Comparison of ENCODE assay signal across 8 cellular contexts in the genomic region with DNA sequence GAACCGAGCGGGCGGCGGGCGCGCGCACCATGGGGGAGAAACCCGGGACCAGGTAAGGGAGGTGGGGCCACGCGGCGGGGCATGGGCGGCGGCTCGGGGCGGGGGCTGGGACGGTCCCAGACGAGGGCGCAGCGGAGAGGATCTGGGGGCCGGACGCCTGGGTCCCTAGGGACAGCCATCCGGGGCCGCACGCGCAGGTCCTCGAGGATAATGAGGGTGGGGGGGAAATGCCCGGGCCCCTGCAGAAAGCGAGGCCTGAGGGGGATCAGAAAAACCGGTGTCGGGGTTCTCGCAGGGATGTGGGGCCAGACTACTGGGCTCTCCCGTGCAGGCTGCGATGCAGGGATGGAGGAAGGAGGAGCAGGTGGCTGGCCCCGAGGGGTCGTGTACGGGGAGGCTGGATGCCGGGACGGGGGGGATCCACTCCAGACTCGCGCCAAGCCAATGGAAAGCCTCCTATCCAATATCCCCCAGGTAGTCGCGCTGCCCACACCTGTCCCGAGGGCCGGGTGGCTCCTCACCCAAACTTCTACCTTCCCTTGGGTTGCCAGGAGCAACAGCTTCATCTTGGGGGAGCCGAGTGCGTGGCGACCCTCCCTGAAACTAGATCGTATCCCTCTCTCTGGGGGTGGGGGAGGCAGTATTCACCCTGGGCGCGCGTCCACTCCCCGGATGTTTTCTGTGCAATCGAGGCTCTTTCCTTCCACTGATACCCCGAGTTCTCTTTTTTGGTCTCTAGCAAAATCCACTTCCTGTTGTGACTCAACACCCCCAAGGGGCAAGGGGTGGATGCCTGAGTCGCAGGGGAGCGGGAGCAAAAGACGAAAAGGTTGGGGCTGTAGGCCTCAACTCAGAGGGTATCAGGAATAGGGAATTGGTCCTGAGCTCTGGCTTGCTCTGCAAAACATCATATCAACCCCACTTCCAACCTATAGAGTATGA. TPM values are rescaled to one million over a fixed set of nuclear protein-coding genes. Genes with fewer than 3 reads are reported as not detected.
A peak's percentile ranks its signal among the peaks of the same experiment; 100 is the strongest.
DNase-seq lines count a peak whose midpoint lies in the region; ATAC-seq and TF ChIP-seq lines count a peak whose summit lies in the region.

No MANE protein-coding gene starts in this region.

- H3K79me2 ChIP-seq in PC-3 (ENCODE audit: low read length): peaks cover 19% of the 10 kb centered on the region

- H3K4me3 ChIP-seq in PC-3 (ENCODE audit: low read length) (peak overlapping the region; percentile 74), skeletal muscle cell (ENCODE audit: low read depth, low read length) (peak overlapping the region; percentile 61)

- intact Hi-C loops in PC-3 (cut with micrococcal nuclease) (loop anchor here (1.0 kb wide), 1 partner anchor 20 kb away; the partner anchor contains the start of gene MED11), left cardiac atrium (cut with DNase I) (loop anchor here in 1 of 2 donors (5.0 kb wide), 1 partner anchor 191 kb away; the partner anchor contains the start of gene CHRNE)

- no peaks in the 10 kb centered on the region for H3K27me3 ChIP-seq in PC-3 (ENCODE audit: low read length)

- no peaks in the 10 kb centered on the region for H3F3A ChIP-seq in PC-3 (ENCODE audit: low read length, unreplicated experiment)

- POLR2A ChIA-PET in PC-3 (lab: Charles Lee; ENCODE audit: unreplicated experiment): no interaction called here

- ATAC-seq in PC-3: no peak
- ATAC-seq in left cardiac atrium: peak in 1 of 2 donors; percentile 2
- ATAC-seq in GM19324 (IDR thresholded peaks at IDR 0.05; ENCODE audit: low FRiP score, unreplicated experiment): no peak

- peak overlapping the region; percentile 77 for H2AFZ ChIP-seq in PC-3 (ENCODE audit: low read length)

- peak overlapping the region; percentile 86 for H3K4me2 ChIP-seq in PC-3 (ENCODE audit: low read length)

- DNase-seq in NCI-H1417 (lab: John Stamatoyannopoulos, UW) (peak in 2 of 3 experiments; percentile 18 to 24), NCI-H1417 treated with DMSO at 0.1 percent for 48 hours (lab: John Stamatoyannopoulos, UW) (no peak), PC-3 (no peak), left cardiac atrium (peak; percentile 36), skeletal muscle cell (ENCODE audit: low read depth) (no peak), COLO829 (ENCODE audit: low spot score) (no peak)
- DNase-seq in activated naive CD4-positive, alpha-beta T cell treated with Interleukin-2 at 50 U/mL for 16 hours: peak; percentile 47

- no peaks in the 10 kb centered on the region for H4K20me1 ChIP-seq in PC-3 (ENCODE audit: low read length)

- peaks cover 10% of the 10 kb centered on the region for H3K4me1 ChIP-seq in PC-3 (ENCODE audit: insufficient read depth, low read length)

- peak overlapping the region; percentile 66 for H3K9ac ChIP-seq in PC-3 (ENCODE audit: low read length)

- H3K36me3 ChIP-seq in PC-3 (ENCODE audit: low read depth, low read length): no peaks in the 10 kb centered on the region

- H3K9me3 ChIP-seq in PC-3 (ENCODE audit: low read length): no peaks in the 10 kb centered on the region

- CTCF ChIA-PET in PC-3 (lab: Charles Lee): interaction anchor here (0.7 to 1.4 kb wide), 4 partner anchors 11 to 79 kb away, joined by 3 to 8 read pairs (median 6); partner anchors contain the start of gene MED11

- H3K9me2 ChIP-seq in PC-3 (replicated peaks; ENCODE audit: low read length): no peaks in the 10 kb centered on the region

- H3K27ac ChIP-seq in PC-3 (ENCODE audit: low read length): peak overlapping the region; percentile 60; the same call in 1 of the 2 replicates

- TSS peak; percentile 29 for BruUV-seq in PC-3 (replicated peaks; lab: Mats Ljungman, UMichigan)

- TF ChIP-seq CTCF in PC-3 (conservative IDR thresholded peaks at IDR 0.05; ENCODE audit: low read depth, low read length): no peak

RNA-seq across cellular contexts. Expression of gene ARRB2, which starts 0.5 kb away (rescaled TPM):
- total RNA-seq in PC-3 (2014; rRNA removed) (22.2 and 28.1 TPM in 2 replicates), left cardiac atrium (10 to 100 TPM; 30.7 to 43.5 TPM)

RNA-seq across cellular contexts. Expression of gene PELP1, which starts 7.0 kb away (rescaled TPM):
- 35.1 and 37.6 TPM in 2 replicates for total RNA-seq in PC-3 (2014; rRNA removed)
- total RNA-seq in left cardiac atrium: 10 to 100 TPM; 36.4 to 38.7 TPM

RNA-seq across cellular contexts. Expression of gene MED11, which starts 20.3 kb away (rescaled TPM):
- total RNA-seq in PC-3 (2014; rRNA removed): 25.4 and 28.9 TPM in 2 replicates
- 10 to 100 TPM; 16.9 to 17.6 TPM for total RNA-seq in left cardiac atrium

RNA-seq across cellular contexts. Expression of gene ZMYND15, which starts 28.7 kb away (rescaled TPM):
- total RNA-seq in PC-3 (2014; rRNA removed) (0.51 and 0.58 TPM in 2 replicates), left cardiac atrium (under 1 TPM; 0.21 to 0.39 TPM)

RNA-seq across cellular contexts. Expression of gene CXCL16, which starts 28.8 kb away (rescaled TPM):
- total RNA-seq in PC-3 (2014; rRNA removed): 22.1 and 38.7 TPM in 2 replicates
- 1 to 10 TPM; 6.5 to 8.2 TPM for total RNA-seq in left cardiac atrium

Comparison
In these comparisons a context has a peak if more than half of its experiments do, and no peak if none do; other contexts are left out.
1. DNase-seq: peak in NCI-H1417 (2 of 3), activated naive CD4-positive, alpha-beta T cell treated with Interleukin-2 at 50 U/mL for 16 hours (single experiment) and left cardiac atrium (single experiment); none in NCI-H1417 treated with DMSO at 0.1 percent for 48 hours (single experiment), PC-3 (single experiment), skeletal muscle cell (single experiment) and COLO829 (single experiment).